Comparison of ENCODE assay signal across 23 cellular contexts in genomic region chr2:88136817-88137216, GRCh38. TPM values are rescaled to one million over a fixed set of nuclear protein-coding genes. Genes with fewer than 3 reads are reported as not detected.
"Had no signal": no experiment of that assay in that cellular context is flagged by ENCODE, and none has a peak within 500 bp of the region (broad histone marks: within the 10 kb centered on the region; RNA-seq: fewer than 3 reads in every experiment).

No MANE protein-coding gene starts in this region.

- DNase-seq: activated CD4-positive, alpha-beta T cell treated with anti-CD3 and anti-CD28 coated beads, Interleukin-2, amount 50 U/mL, for 4 hours; activated naive CD4-positive, alpha-beta T cell treated with Interleukin-2 at 50 U/mL for 16 hours; activated naive CD8-positive, alpha-beta T cell treated with anti-CD3 and anti-CD28 coated beads, Interleukin-2, amount 10 ng/mL, durations not matched to agents 7 days and 5 days; activated T-cell treated with anti-CD3 and anti-CD28 coated beads for 4 hours; central memory CD4-positive, alpha-beta T cell; colonic mucosa; heart right ventricle; left cardiac atrium; lower lobe of right lung; sigmoid colon; stimulated activated CD4-positive, alpha-beta T cell treated with anti-CD3 and anti-CD28 coated beads, Interleukin-4, amount 100 ng/mL, for 4 hours; tibial artery had no signal

- H3K27ac ChIP-seq: colonic mucosa, heart right ventricle, lower lobe of right lung, sigmoid colon, SK-N-MC, tibial artery had no signal

- ATAC-seq: heart right ventricle; left cardiac atrium; lower lobe of right lung; stimulated activated memory B cell treated with anti-CD40 and anti-IgM and Interleukin-4, amounts not matched to agents 10 μg/mL and 1 μg/mL and 100 μg/mL, for 72 hours had no signal

RNA-seq across cellular contexts. Expression of gene FABP1, which starts 9.0 kb away (rescaled TPM):
- total RNA-seq: activated CD8-positive, alpha-beta memory T cell treated with anti-CD3 and anti-CD28 coated beads for 36 hours; activated naive CD8-positive, alpha-beta T cell treated with anti-CD3 and anti-CD28 coated beads, Interleukin-2, amount 10 ng/mL, durations not matched to agents 7 days and 5 days; activated T-helper 2 cell treated with anti-CD3 and anti-CD28 coated beads, Interferon-gamma antibody, Interleukin-2, Interleukin-4, amounts not matched to agents 10 μg/mL and 5 μg/mL and 100 μg/mL, durations not matched to agents 14 hours and 24 hours and 36 hours; epithelial cell of proximal tubule; frontal cortex; heart right ventricle; left cardiac atrium; lower lobe of right lung; mononuclear cell; osteoblast; pulmonary artery endothelial cell; T-helper 2 cell treated with Interferon-gamma antibody and Interleukin-4, amounts not matched to agents 100 ng/mL and 5 ng/mL, for 36 hours; urinary bladder had no signal
